In the genomic region with DNA sequence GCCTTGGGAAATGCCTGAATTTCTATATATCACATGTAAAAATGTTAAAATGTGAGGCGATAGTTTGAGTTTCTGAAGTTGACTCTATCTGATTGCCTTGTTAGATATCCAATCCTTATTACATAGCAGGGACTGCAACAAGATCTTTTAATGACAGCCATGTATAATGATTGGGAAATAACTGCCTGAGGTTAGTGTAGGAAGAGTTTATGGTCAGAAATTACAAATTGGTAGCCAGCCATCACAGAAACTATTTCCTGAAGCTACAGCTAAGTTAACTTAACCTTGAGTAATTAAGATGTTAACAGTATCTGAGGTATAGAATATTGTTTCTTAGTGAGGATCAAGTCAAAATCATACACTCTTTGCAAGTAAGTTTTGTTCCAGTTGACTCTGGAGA, we compare ENCODE assay signal across 17 cellular contexts. TPM values are rescaled to one million over a fixed set of nuclear protein-coding genes. Genes with fewer than 3 reads are reported as not detected.
DNase-seq lines count a peak whose midpoint lies in the region; ATAC-seq lines count a peak whose summit lies in the region.
"Had no signal": no experiment of that assay in that cellular context is flagged by ENCODE, and none has a peak within 500 bp of the region (broad histone marks: within the 10 kb centered on the region; RNA-seq: fewer than 3 reads in every experiment).

No MANE protein-coding gene starts in this region.

- DNase-seq in EH (ENCODE audit: low read depth) (peak; percentile 77), LHCN-M2 (ENCODE audit: low read depth) (peak; percentile 35), fibroblast of gingiva (ENCODE audit: low read depth) (peak; percentile 70), skeletal muscle cell (ENCODE audit: low read depth) (peak; percentile 24), A172 (ENCODE audit: low spot score) (no peak)
- DNase-seq: activated gamma-delta T cell; brain microvascular endothelial cell; foreskin melanocyte; NCI-H2081; stimulated activated naive CD4-positive, alpha-beta T cell; T-helper 1 cell had no signal

- no peak for ATAC-seq in GM18858 (IDR thresholded peaks at IDR 0.05; ENCODE audit: unreplicated experiment)
- no peak for ATAC-seq in HG03025 (IDR thresholded peaks at IDR 0.05; ENCODE audit: low FRiP score, unreplicated experiment)
- no peak for ATAC-seq in GM19035 (IDR thresholded peaks at IDR 0.05; ENCODE audit: unreplicated experiment)
- ATAC-seq: WTC11 had no signal

- H3K4me3 ChIP-seq in skeletal muscle cell (ENCODE audit: low read depth, low read length), result no peak overlapping the region
- H3K4me3 ChIP-seq: lung, skin epidermis had no signal

RNA-seq across cellular contexts. Expression of a gene that starts 41.0 kb away (rescaled TPM):
- 15.3 and 19.1 TPM in 2 replicates for total RNA-seq in LHCN-M2 (2014; rRNA removed)
- 41.1 TPM for polyA plus RNA-seq in LHCN-M2 (2012)
- 13.5 and 16.7 TPM in 2 replicates for total RNA-seq in A172 (2014; rRNA removed; shearing (Covaris generic))
